10 cellular contexts compared by ENCODE assay signal in genomic region chr20:63934271-63935068, GRCh38. TPM values are rescaled to one million over a fixed set of nuclear protein-coding genes. Genes with fewer than 3 reads are reported as not detected.
DNase-seq lines count a peak whose midpoint lies in the region; ATAC-seq and TF ChIP-seq lines count a peak whose summit lies in the region.
"Had no signal": no experiment of that assay in that cellular context is flagged by ENCODE, and none has a peak within 500 bp of the region (broad histone marks: within the 10 kb centered on the region; RNA-seq: fewer than 3 reads in every experiment).

No MANE protein-coding gene starts in this region.

- no peak overlapping the region for H3K27ac Mint-ChIP-seq in activated B cell treated with CpG ODN at 0.5 μM for 24 hours

- ATAC-seq in Right ventricle myocardium superior (ENCODE audit: poor library complexity) (no peak), activated B cell treated with CpG ODN at 0.5 μM for 24 hours (ENCODE audit: low read depth) (peak; percentile 45), right cardiac atrium (no peak), GM18873 (IDR thresholded peaks at IDR 0.05; ENCODE audit: low FRiP score, unreplicated experiment) (no peak)

- CTCF ChIA-PET in activated B cell treated with CpG ODN at 0.5 μM for 24 hours (lab: Charles Lee) = interaction anchor here (0.5 kb wide), 1 partner anchor 23 kb away, joined by 3 read pairs; no protein-coding TSS in a partner anchor

- H3K4me1 ChIP-seq in right atrium auricular region = peaks cover 0 to 16% of the 10 kb centered on the region in 2 donors
- H3K4me1 ChIP-seq in right cardiac atrium (ENCODE audit: control insufficient read depth, insufficient read depth, low read length) = no peaks in the 10 kb centered on the region

- no peaks in the 10 kb centered on the region for H3K4me1 Mint-ChIP-seq in activated B cell treated with CpG ODN at 0.5 μM for 24 hours

- 79% methylated on average over 37 of the region's 37 CpGs for WGBS in right cardiac atrium

- no peaks in the 10 kb centered on the region for H3K27me3 ChIP-seq in right atrium auricular region
- no peaks in the 10 kb centered on the region for H3K27me3 ChIP-seq in right cardiac atrium (ENCODE audit: control insufficient read depth, insufficient read depth)
- H3K27me3 ChIP-seq: ovary had no signal

- peak; percentile 39 for DNase-seq in Right ventricle myocardium superior
- no peak for DNase-seq in right atrium auricular region (ENCODE audit: low spot score)
- DNase-seq in activated B cell treated with CpG ODN at 0.5 μM for 24 hours = no peak
- peak in 2 of 3 donors; percentile 39 to 55 for DNase-seq in right cardiac atrium
- DNase-seq in NCI-H2171 treated with DMSO at 0.1 percent for 48 hours (lab: John Stamatoyannopoulos, UW) = no peak
- DNase-seq in activated naive CD4-positive, alpha-beta T cell treated with anti-CD3 and anti-CD28 coated beads, Interleukin-2, amount 50 U/mL, for 16 hours = no peak
- no peak for DNase-seq in NCI-H2029 (lab: John Stamatoyannopoulos, UW)

- POLR2A ChIA-PET in activated B cell treated with CpG ODN at 0.5 μM for 24 hours (lab: Charles Lee) = no interaction called here

- no peak overlapping the region for H3K4me3 Mint-ChIP-seq in activated B cell treated with CpG ODN at 0.5 μM for 24 hours

- TF ChIP-seq CTCF in right atrium auricular region (IDR thresholded peaks at IDR 0.05) = peak in 1 of 2 donors; percentile 40
- TF ChIP-seq CTCF in activated B cell treated with CpG ODN at 0.5 μM for 24 hours (IDR thresholded peaks at IDR 0.05) = no peak

- intact Hi-C loops in Right ventricle myocardium superior (cut with DNase I) = no loop called here
- intact Hi-C loops in activated B cell treated with CpG ODN at 0.5 μM for 24 hours (cut with micrococcal nuclease) = no loop called here
- intact Hi-C loops in right cardiac atrium (cut with DNase I) = no loop called here

- H3K9me3 ChIP-seq in right atrium auricular region = no peaks in the 10 kb centered on the region
- H3K9me3 ChIP-seq in right cardiac atrium (ENCODE audit: control insufficient read depth, low read length) = no peaks in the 10 kb centered on the region
- H3K9me3 ChIP-seq: ovary had no signal

- H3K27ac ChIP-seq in right atrium auricular region (peak overlapping the region in 1 of 2 donors; percentile 36), right cardiac atrium (ENCODE audit: low read length) (no peak overlapping the region)
- H3K27ac ChIP-seq: coronary artery, ovary had no signal

- H3K9me3 Mint-ChIP-seq in activated B cell treated with CpG ODN at 0.5 μM for 24 hours = no peaks in the 10 kb centered on the region

- H3K36me3 ChIP-seq in right atrium auricular region = peaks cover 69% of the 10 kb centered on the region
- H3K36me3 ChIP-seq: ovary had no signal

- H3K27me3 Mint-ChIP-seq in activated B cell treated with CpG ODN at 0.5 μM for 24 hours = no peaks in the 10 kb centered on the region

- H3K4me3 ChIP-seq in right atrium auricular region (no peak overlapping the region), right cardiac atrium (ENCODE audit: low read length) (no peak overlapping the region)
- H3K4me3 ChIP-seq: coronary artery, ovary had no signal

- peaks cover 68% of the 10 kb centered on the region for H3K36me3 Mint-ChIP-seq in activated B cell treated with CpG ODN at 0.5 μM for 24 hours (ENCODE audit: low read depth)

RNA-seq across cellular contexts. Expression of gene UCKL1, which starts 21.7 kb away (rescaled TPM):
- total RNA-seq in Right ventricle myocardium superior = 54.4 TPM
- total RNA-seq in right atrium auricular region = 10 to 100 TPM; 25.9 to 27.6 TPM
- 43.6 and 49.7 TPM in 2 replicates for total RNA-seq in activated B cell treated with CpG ODN at 0.5 μM for 24 hours
- 10 to 100 TPM; 35.5 to 47.0 (median 44.0) TPM for total RNA-seq in right cardiac atrium
- polyA plus RNA-seq in right cardiac atrium = 36.5 TPM

RNA-seq across cellular contexts. Expression of gene ZNF512B, which starts 35.3 kb away (rescaled TPM):
- 11.3 TPM for total RNA-seq in Right ventricle myocardium superior
- 1 to 10 TPM; 7.0 to 8.3 TPM for total RNA-seq in right atrium auricular region
- total RNA-seq in activated B cell treated with CpG ODN at 0.5 μM for 24 hours = 10.2 and 12.0 TPM in 2 replicates
- 10 to 100 TPM; 12.3 to 16.1 (median 13.6) TPM for total RNA-seq in right cardiac atrium
- polyA plus RNA-seq in right cardiac atrium = 9.8 TPM

RNA-seq across cellular contexts. Expression of gene DNAJC5, which starts 39.5 kb away (rescaled TPM):
- total RNA-seq in Right ventricle myocardium superior = 42.3 TPM
- total RNA-seq in right atrium auricular region = 10 to 100 TPM; 41.2 to 43.8 TPM
- 27.5 and 28.6 TPM in 2 replicates for total RNA-seq in activated B cell treated with CpG ODN at 0.5 μM for 24 hours
- total RNA-seq in right cardiac atrium = 10 to 100 TPM; 43.1 to 51.0 (median 49.9) TPM
- polyA plus RNA-seq in right cardiac atrium = 32.2 TPM

RNA-seq across cellular contexts. Expression of gene SAMD10, which starts 45.0 kb away (rescaled TPM):
- total RNA-seq in Right ventricle myocardium superior = 6.0 TPM
- 1 to 10 TPM; 3.1 to 3.7 TPM for total RNA-seq in right atrium auricular region
- 6.8 and 9.0 TPM in 2 replicates for total RNA-seq in activated B cell treated with CpG ODN at 0.5 μM for 24 hours
- 1 to 10 TPM; 3.3 to 4.9 (median 3.8) TPM for total RNA-seq in right cardiac atrium
- 4.8 TPM for polyA plus RNA-seq in right cardiac atrium

RNA-seq across cellular contexts. Expression of gene PRPF6, which starts 46.5 kb away (rescaled TPM):
- 45.3 TPM for total RNA-seq in Right ventricle myocardium superior
- 10 to 100 TPM; 32.9 to 43.6 TPM for total RNA-seq in right atrium auricular region
- total RNA-seq in activated B cell treated with CpG ODN at 0.5 μM for 24 hours = 75.7 and 75.8 TPM in 2 replicates
- total RNA-seq in right cardiac atrium = 10 to 100 TPM; 42.5 to 44.7 (median 43.5) TPM
- polyA plus RNA-seq in right cardiac atrium = 29.6 TPM

Comparison
In these comparisons a context has a peak if more than half of its experiments do, and no peak if none do; other contexts are left out.
1. DNase-seq: peak in Right ventricle myocardium superior (single experiment) and right cardiac atrium (2 of 3); none in right atrium auricular region (single experiment), activated B cell treated with CpG ODN at 0.5 μM for 24 hours (single experiment), NCI-H2171 treated with DMSO at 0.1 percent for 48 hours (single experiment), activated naive CD4-positive, alpha-beta T cell treated with anti-CD3 and anti-CD28 coated beads, Interleukin-2, amount 50 U/mL, for 16 hours (single experiment) and NCI-H2029 (single experiment).